Comparison of ENCODE assay signal across 30 cellular contexts in the genomic region with DNA sequence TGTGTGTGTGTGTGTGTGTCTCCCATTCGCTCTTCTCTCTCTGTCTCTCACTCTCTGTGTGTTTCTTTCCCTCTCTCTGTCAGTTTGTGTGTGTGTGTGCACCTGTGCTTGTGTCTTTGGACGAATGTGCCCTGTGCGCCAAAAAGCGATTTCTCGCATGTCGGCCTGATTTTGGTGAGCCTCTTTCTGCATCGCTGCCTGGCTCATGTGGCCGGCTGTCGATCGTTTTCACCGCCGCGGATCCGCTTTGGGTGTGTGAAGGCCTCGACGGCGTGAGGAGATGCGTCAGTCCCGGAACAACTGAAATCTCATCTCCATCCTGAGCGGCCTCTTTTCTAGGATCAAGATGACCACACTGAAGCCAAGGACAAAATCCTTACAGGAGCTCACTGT.
"Had no signal": no experiment of that assay in that cellular context is flagged by ENCODE, and none has a peak within 500 bp of the region (broad histone marks: within the 10 kb centered on the region; RNA-seq: fewer than 3 reads in every experiment).

No MANE protein-coding gene starts in this region.

- ATAC-seq: activated CD8-positive, alpha-beta T cell treated with anti-CD3 and anti-CD28 coated beads for 36 hours; activated T-cell treated with anti-CD3 and anti-CD28 coated beads, Interleukin-2, amount 50 U/mL, for 72 hours; activated T-helper 17 cell treated with anti-CD3 and anti-CD28 coated beads, Interleukin-2, amount 50 U/mL, for 72 hours; Panc1 had no signal

- H3K4me3 ChIP-seq: SJCRH30, SK-N-MC had no signal

- H3K9me3 ChIP-seq: SJCRH30 had no signal

- H3K4me1 ChIP-seq: SJCRH30 had no signal

- DNase-seq: activated CD4-positive, alpha-beta T cell treated with anti-CD3 and anti-CD28 coated beads, Interleukin-2, amount 10 ng/mL, durations not matched to agents 24 days and 14 days; activated CD4-positive, alpha-beta T cell treated with anti-CD3 and anti-CD28 coated beads, Interleukin-2, amount 50 U/mL, for 4 hours; activated CD8-positive, alpha-beta T cell treated with anti-CD3 and anti-CD28 coated beads for 36 hours; activated effector memory CD4-positive, alpha-beta T cell treated with anti-CD3 and anti-CD28 coated beads, Interleukin-2, amount 50 U/mL, for 16 hours; activated naive CD4-positive, alpha-beta T cell; activated naive CD4-positive, alpha-beta T cell treated with anti-CD3 and anti-CD28 coated beads, Interleukin-2, amount 50 U/mL, for 16 hours; activated naive CD8-positive, alpha-beta T cell treated with anti-CD3 and anti-CD28 coated beads for 36 hours; activated T-cell treated with anti-CD3 and anti-CD28 coated beads, Interleukin-2, amount 50 U/mL, for 1 hour; activated T-cell treated with anti-CD3 and anti-CD28 coated beads, Interleukin-2, amount 50 U/mL, for 72 hours; amniotic stem cell; aorta; MM.1S; MV-4-11; NCI-H1092; NCI-H1417 treated with DMSO at 0.1 percent for 48 hours; NCI-H187 treated with DMSO at 0.1 percent for 48 hours; NCI-H2081; NCI-H2171 treated with DMSO at 0.1 percent for 48 hours; NCI-H2227 treated with DMSO at 0.1 percent for 48 hours; NCI-H446 treated with DMSO at 0.1 percent for 48 hours; NCI-H524; NCI-H69; NCI-H82; SHP77; SJCRH30 had no signal

- H3K9ac ChIP-seq: KMS-11 had no signal

- FAIRE-seq: TTC549 had no signal

- H3K27ac ChIP-seq: KMS-11, SJCRH30, SK-N-MC had no signal

- H3K4me2 ChIP-seq: KMS-11 had no signal

- H3K36me3 ChIP-seq: SJCRH30 had no signal
